Comparison of ENCODE assay signal across 1 cellular context in the genomic region with DNA sequence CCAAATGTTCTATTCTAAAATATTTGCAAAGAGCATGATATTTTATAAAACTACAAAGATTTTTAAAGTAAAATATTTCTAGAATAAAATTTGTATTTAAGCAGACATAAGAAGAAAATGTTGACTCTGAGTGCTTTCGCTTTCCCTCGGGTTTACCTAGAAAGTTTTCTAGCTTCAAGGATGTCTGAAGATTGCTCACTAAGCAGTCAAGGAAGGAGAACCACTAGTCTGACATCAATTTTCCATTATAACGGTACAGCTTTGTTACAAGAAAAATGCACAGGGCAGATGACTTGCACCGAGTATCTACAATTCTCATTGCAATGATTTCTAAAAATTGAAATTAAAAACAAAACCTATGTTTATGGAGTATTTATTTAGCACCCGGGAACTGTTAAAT.
TF ChIP-seq lines count a peak whose summit lies in the region.

No MANE protein-coding gene starts in this region.

TF ChIP-seq in GM12878, 131 proteins besides CTCF, POLR2A, EP300 and RAD21:
- TF ChIP-seq ELK1 (IDR thresholded peaks at IDR 0.05; ENCODE audit: low read depth, low read length) (no peak), ZNF207 (IDR thresholded peaks at IDR 0.05; ENCODE audit: borderline replicate concordance) (no peak), ETV6 (conservative IDR thresholded peaks at IDR 0.05 in 1 of 2, IDR thresholded peaks at IDR 0.05 in 1 of 2; ENCODE audit: borderline replicate concordance in 1 of 2, low read depth in 1 of 2) (0 out of 4 replicates have a peak, but pooled peaks of 1 of the 2 experiments have one; percentile 16), FOXM1 (IDR thresholded peaks at IDR 0.05; ENCODE audit: low read depth, low read length) (0 out of 2 replicates have a peak, but pooled peaks have one; percentile 35), SIN3A (IDR thresholded peaks at IDR 0.05; ENCODE audit: low read depth, low read length) (no peak), CBX3 (IDR thresholded peaks at IDR 0.05; ENCODE audit: borderline replicate concordance, low read depth) (no peak), PML (IDR thresholded peaks at IDR 0.05; ENCODE audit: low read length) (peak; percentile 23; the same call in 1 of the 2 replicates)
- TF ChIP-seq, protein P1, sequence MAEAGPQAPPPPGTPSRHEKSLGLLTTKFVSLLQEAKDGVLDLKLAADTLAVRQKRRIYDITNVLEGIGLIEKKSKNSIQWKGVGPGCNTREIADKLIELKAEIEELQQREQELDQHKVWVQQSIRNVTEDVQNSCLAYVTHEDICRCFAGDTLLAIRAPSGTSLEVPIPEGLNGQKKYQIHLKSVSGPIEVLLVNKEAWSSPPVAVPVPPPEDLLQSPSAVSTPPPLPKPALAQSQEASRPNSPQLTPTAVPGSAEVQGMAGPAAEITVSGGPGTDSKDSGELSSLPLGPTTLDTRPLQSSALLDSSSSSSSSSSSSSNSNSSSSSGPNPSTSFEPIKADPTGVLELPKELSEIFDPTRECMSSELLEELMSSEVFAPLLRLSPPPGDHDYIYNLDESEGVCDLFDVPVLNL (IDR thresholded peaks at IDR 0.05; ENCODE audit: low read depth, low read length): no peak
